In the genomic region with DNA sequence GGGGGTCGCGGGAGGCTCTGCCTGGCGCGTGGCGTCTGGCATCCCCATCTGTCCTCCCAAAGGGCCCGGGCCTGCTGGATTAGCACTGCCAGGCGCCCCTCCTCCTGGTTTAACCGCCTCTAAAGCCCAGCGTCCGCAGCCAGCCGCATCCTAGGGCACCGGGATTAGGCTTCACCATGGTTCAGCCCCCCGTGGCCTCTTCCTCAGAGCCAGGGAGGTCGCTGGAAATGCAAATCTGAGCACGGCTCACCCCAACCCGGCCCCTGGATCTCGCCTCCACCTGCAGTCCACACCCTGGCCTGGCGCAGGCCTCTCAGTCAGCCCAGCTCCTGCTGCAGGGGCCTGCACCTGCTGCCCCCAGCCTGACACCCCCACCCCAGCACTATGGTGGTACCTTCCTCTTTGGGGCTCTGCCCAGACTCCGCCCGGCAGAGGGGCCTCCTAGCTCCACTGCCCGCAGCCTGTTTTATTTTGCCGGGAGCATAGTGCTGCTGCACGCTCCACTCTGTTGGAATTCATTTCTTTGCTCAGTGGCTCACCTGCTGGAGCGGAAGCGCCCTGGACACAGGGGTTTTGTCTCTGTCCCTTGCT, we compare ENCODE assay signal across 8 cellular contexts. TPM values are rescaled to one million over a fixed set of nuclear protein-coding genes. Genes with fewer than 3 reads are reported as not detected.
DNase-seq lines count a peak whose midpoint lies in the region; ATAC-seq and TF ChIP-seq lines count a peak whose summit lies in the region.

No MANE protein-coding gene starts in this region.

- intact Hi-C loops in colonic mucosa (cut with DNase I): no loop called here

- no peak overlapping the region for H3K9ac ChIP-seq in colonic mucosa (ENCODE audit: low read depth in 2 of 2, low read length in 2 of 2)

- H3K4me3 ChIP-seq in colonic mucosa: peak overlapping the region; percentile 62

- ATAC-seq in HG03108 (IDR thresholded peaks at IDR 0.05; ENCODE audit: unreplicated experiment) (no peak), HG03175 (IDR thresholded peaks at IDR 0.05; ENCODE audit: unreplicated experiment) (no peak)

- H3K27me3 Mint-ChIP-seq in T-helper 1 cell treated with Interleukin-12 subunit alpha and Interleukin-12 subunit beta and Interleukin-4 antibody, amounts not matched to agents 30 μg/mL and 1 μg/mL, for 36 hours (ENCODE audit: low read depth): no peaks in the 10 kb centered on the region
- no peaks in the 10 kb centered on the region for H3K27me3 Mint-ChIP-seq in osteocyte (ENCODE audit: unreplicated experiment)

- peaks cover 6% of the 10 kb centered on the region for H3K4me1 Mint-ChIP-seq in T-helper 1 cell treated with Interleukin-12 subunit alpha and Interleukin-12 subunit beta and Interleukin-4 antibody, amounts not matched to agents 30 μg/mL and 1 μg/mL, for 36 hours (ENCODE audit: low read depth)
- peaks cover 18% of the 10 kb centered on the region for H3K4me1 Mint-ChIP-seq in osteocyte (ENCODE audit: unreplicated experiment)

- H3K27ac Mint-ChIP-seq in T-helper 1 cell treated with Interleukin-12 subunit alpha and Interleukin-12 subunit beta and Interleukin-4 antibody, amounts not matched to agents 30 μg/mL and 1 μg/mL, for 36 hours: no peak overlapping the region
- peak overlapping the region; percentile 54 for H3K27ac Mint-ChIP-seq in osteocyte (ENCODE audit: unreplicated experiment)

- no peaks in the 10 kb centered on the region for H3K4me1 ChIP-seq in colonic mucosa

- H3K9me3 Mint-ChIP-seq in T-helper 1 cell treated with Interleukin-12 subunit alpha and Interleukin-12 subunit beta and Interleukin-4 antibody, amounts not matched to agents 30 μg/mL and 1 μg/mL, for 36 hours: no peaks in the 10 kb centered on the region
- H3K9me3 Mint-ChIP-seq in osteocyte (ENCODE audit: unreplicated experiment): no peaks in the 10 kb centered on the region

- peak overlapping the region; percentile 72 for H3K4me3 Mint-ChIP-seq in T-helper 1 cell treated with Interleukin-12 subunit alpha and Interleukin-12 subunit beta and Interleukin-4 antibody, amounts not matched to agents 30 μg/mL and 1 μg/mL, for 36 hours
- peak overlapping the region; percentile 66 for H3K4me3 Mint-ChIP-seq in osteocyte (ENCODE audit: unreplicated experiment)

- no peak overlapping the region for H3K27ac ChIP-seq in colonic mucosa

- H3K36me3 Mint-ChIP-seq in T-helper 1 cell treated with Interleukin-12 subunit alpha and Interleukin-12 subunit beta and Interleukin-4 antibody, amounts not matched to agents 30 μg/mL and 1 μg/mL, for 36 hours (ENCODE audit: low read depth): no peaks in the 10 kb centered on the region
- H3K36me3 Mint-ChIP-seq in osteocyte (ENCODE audit: unreplicated experiment): peaks cover 8% of the 10 kb centered on the region

- H3K36me3 ChIP-seq in colonic mucosa: no peaks in the 10 kb centered on the region

- no peaks in the 10 kb centered on the region for H3K9me3 ChIP-seq in colonic mucosa

- DNase-seq in T-helper 1 cell: no peak
- DNase-seq in NCI-H446 treated with DMSO at 0.1 percent for 48 hours (lab: John Stamatoyannopoulos, UW): peak; percentile 10
- DNase-seq in colonic mucosa: no peak
- DNase-seq in osteocyte (ENCODE audit: extremely low spot score, unreplicated experiment): no peak
- no peak for DNase-seq in NCI-H2196 treated with DMSO at 0.1 percent for 48 hours (lab: John Stamatoyannopoulos, UW; ENCODE audit: unreplicated experiment)

- TF ChIP-seq CTCF in colonic mucosa (IDR thresholded peaks at IDR 0.05): no peak
- no peak for TF ChIP-seq CTCF in osteocyte (IDR thresholded peaks at IDR 0.05)

- no peaks in the 10 kb centered on the region for H3K27me3 ChIP-seq in colonic mucosa

RNA-seq across cellular contexts. Expression of gene PRELID3A, which starts 13.2 kb away (rescaled TPM):
- total RNA-seq in colonic mucosa: 1 to 10 TPM; 1.6 to 5.6 TPM
- 4.2 and 4.7 TPM in 2 replicates for total RNA-seq in osteocyte

RNA-seq across cellular contexts. Expression of gene AFG3L2, which starts 43.9 kb away (rescaled TPM):
- total RNA-seq in colonic mucosa (100 to 1,000 TPM in 1 of 2 donors, 10 to 100 TPM in 1; 94.3 to 112 TPM), osteocyte (44.4 TPM in 2 replicates)
